1 cellular context compared by ENCODE assay signal in genomic region chr2:226114436-226114835, GRCh38.
TF ChIP-seq lines count a peak whose summit lies in the region.

No MANE protein-coding gene starts in this region.

TF ChIP-seq in HepG2, 621 proteins besides CTCF, POLR2A, EP300 and RAD21 (continued from another document):
- TF ChIP-seq HIC2 (CRISPR knock-in tag; IDR thresholded peaks at IDR 0.05; ENCODE audit: low read depth) (no peak), ELK4 (CRISPR knock-in tag; IDR thresholded peaks at IDR 0.05; ENCODE audit: borderline replicate concordance) (no peak), ZNF639 (CRISPR knock-in tag; conservative IDR thresholded peaks at IDR 0.05) (no peak), MBNL3 (CRISPR knock-in tag; conservative IDR thresholded peaks at IDR 0.05) (no peak), HDAC2 (CRISPR knock-in tag; IDR thresholded peaks at IDR 0.05) (no peak), MEF2D (CRISPR knock-in tag; IDR thresholded peaks at IDR 0.05) (no peak), PBX3 (CRISPR knock-in tag; IDR thresholded peaks at IDR 0.05; ENCODE audit: borderline replicate concordance) (no peak), ZSCAN21 (CRISPR knock-in tag; IDR thresholded peaks at IDR 0.05; ENCODE audit: borderline replicate concordance) (no peak), ZNF441 (CRISPR knock-in tag; IDR thresholded peaks at IDR 0.05; ENCODE audit: borderline replicate concordance) (no peak), PRDM15 (CRISPR knock-in tag; IDR thresholded peaks at IDR 0.05) (no peak), ZNF614 (CRISPR knock-in tag; IDR thresholded peaks at IDR 0.05; ENCODE audit: borderline replicate concordance) (0 out of 2 replicates have a peak, but pooled peaks have one; percentile 37), ZNF207 (IDR thresholded peaks at IDR 0.05; ENCODE audit: borderline replicate concordance) (no peak), MXD3 (CRISPR knock-in tag; IDR thresholded peaks at IDR 0.05) (0 out of 2 replicates have a peak, but pooled peaks have one; percentile 34), ETV5 (CRISPR knock-in tag; IDR thresholded peaks at IDR 0.05; ENCODE audit: borderline replicate concordance) (no peak), ZMYM4 (CRISPR knock-in tag; IDR thresholded peaks at IDR 0.05) (0 out of 2 replicates have a peak, but pooled peaks have one; percentile 51), ZNF281 (CRISPR knock-in tag; IDR thresholded peaks at IDR 0.05; ENCODE audit: borderline replicate concordance) (no peak)
TF ChIP-seq in HepG2: peak in this region for 52.
